In genomic region chr5:132479073-132479811, GRCh38 we compare ENCODE assay signal across 10 cellular contexts. TPM values are rescaled to one million over a fixed set of nuclear protein-coding genes. Genes with fewer than 3 reads are reported as not detected.
DNase-seq lines count a peak whose midpoint lies in the region; ATAC-seq and TF ChIP-seq lines count a peak whose summit lies in the region.
"Had no signal": no experiment of that assay in that cellular context is flagged by ENCODE, and none has a peak within 500 bp of the region (broad histone marks: within the 10 kb centered on the region; RNA-seq: fewer than 3 reads in every experiment).

No MANE protein-coding gene starts in this region.

- peak overlapping the region; percentile 26; the same call in 1 of the 2 replicates for H3K4me2 ChIP-seq in OCI-LY3 (ENCODE audit: low read length)

- H3K36me3 Mint-ChIP-seq in memory B cell = peaks cover 5% of the 10 kb centered on the region

- H3K9me3 Mint-ChIP-seq in memory B cell = no peaks in the 10 kb centered on the region

- H3K4me3 ChIP-seq in OCI-LY3 (ENCODE audit: low read length) = no peak overlapping the region
- H3K4me3 ChIP-seq: mucosa of descending colon had no signal

- ATAC-seq in GM21515 (IDR thresholded peaks at IDR 0.05; ENCODE audit: unreplicated experiment) (peak; percentile 37), memory B cell (ENCODE audit: low read depth) (no peak)

- peaks cover 5% of the 10 kb centered on the region; the same call in 1 of the 2 replicates for H4K20me1 ChIP-seq in OCI-LY3 (ENCODE audit: insufficient read depth, low read length)

- peak; percentile 7 for DNase-seq in Daoy (ENCODE audit: low read depth)
- no peak for DNase-seq in memory B cell (ENCODE audit: low spot score in 2 of 2)
- no peak for DNase-seq in HuH-7.5 (ENCODE audit: low spot score)
- no peak for DNase-seq in ureter (ENCODE audit: low spot score)
- no peak for DNase-seq in substantia nigra (lab: John Stamatoyannopoulos, UW)
- DNase-seq in NOMO-1 treated with DMSO at 0.1 percent for 48 hours (lab: John Stamatoyannopoulos, UW; ENCODE audit: unreplicated experiment) = no peak
- DNase-seq: NCI-H526 had no signal

- H3K4me3 Mint-ChIP-seq in memory B cell = peak overlapping the region; percentile 1

- peak overlapping the region; percentile 97 for H3K27ac Mint-ChIP-seq in memory B cell

- no peaks in the 10 kb centered on the region for H3K27me3 ChIP-seq in OCI-LY3 (ENCODE audit: low read depth, low read length)

- peaks cover 22% of the 10 kb centered on the region for H3K4me1 ChIP-seq in OCI-LY3 (ENCODE audit: low read length)

- no peak for TF ChIP-seq CTCF in OCI-LY3 (IDR thresholded peaks at IDR 0.05; ENCODE audit: low read depth, low read length)

- H3K27ac ChIP-seq in OCI-LY3 (ENCODE audit: low read length) (no peak overlapping the region), substantia nigra (ENCODE audit: low read depth, low read length, poor library complexity, severe bottlenecking) (no peak overlapping the region)

- H3K36me3 ChIP-seq in OCI-LY3 (replicated peaks; ENCODE audit: low read depth, low read length) = peaks cover 21% of the 10 kb centered on the region

- H3K9me3 ChIP-seq in OCI-LY3 (ENCODE audit: insufficient read depth, low read length) = no peaks in the 10 kb centered on the region
- H3K9me3 ChIP-seq: mucosa of descending colon had no signal

- H3K9ac ChIP-seq in OCI-LY3 (ENCODE audit: low read length) = no peak overlapping the region

- no peaks in the 10 kb centered on the region for H3K79me2 ChIP-seq in OCI-LY3 (ENCODE audit: low read length)

- H3K4me1 Mint-ChIP-seq in memory B cell = peaks cover 58% of the 10 kb centered on the region

- no peak overlapping the region for H2AFZ ChIP-seq in OCI-LY3 (ENCODE audit: low read depth, low read length)

- no peaks in the 10 kb centered on the region for H3K27me3 Mint-ChIP-seq in memory B cell

RNA-seq across cellular contexts. Expression of gene IRF1, which starts 11.3 kb away (rescaled TPM):
- 18.2 and 20.1 TPM in 2 replicates for total RNA-seq in Daoy (2014; rRNA removed; shearing (Covaris generic))
- 40.8 TPM for total RNA-seq in ureter
